In the genomic region with DNA sequence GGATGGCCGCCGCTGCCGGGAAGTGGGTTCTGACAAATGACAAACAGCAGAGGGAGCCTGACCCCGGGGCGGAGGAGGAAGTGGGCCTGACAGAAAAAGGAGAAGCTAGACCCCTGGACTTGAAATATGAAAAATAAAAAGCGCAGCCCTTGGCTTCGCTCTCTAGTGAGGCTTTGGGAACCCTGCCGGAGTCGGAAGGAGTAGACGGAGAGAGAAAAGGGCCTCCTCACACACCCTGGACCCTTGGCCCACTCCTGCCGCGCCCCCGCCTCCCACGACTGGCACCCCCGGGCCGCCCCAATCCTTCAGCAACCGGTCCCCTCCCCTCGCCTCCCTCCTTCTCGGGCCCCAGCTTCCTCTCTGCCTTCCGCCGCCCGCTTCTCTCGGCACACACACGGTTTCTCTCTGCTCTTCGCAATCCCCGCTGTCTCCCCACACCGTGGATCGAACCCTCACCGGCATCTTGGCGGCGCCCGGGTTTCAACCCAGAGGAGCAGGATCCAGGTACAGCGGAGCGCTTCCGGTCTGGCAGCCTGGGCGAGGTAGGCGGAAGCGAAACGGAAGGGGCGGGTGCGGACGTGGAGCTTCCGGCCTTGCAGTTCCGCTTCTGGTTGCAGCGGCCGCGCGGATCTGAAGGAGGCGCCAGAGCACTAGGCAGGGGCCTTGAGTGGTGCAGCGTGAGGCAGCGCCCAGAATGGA, we compare ENCODE assay signal across 8 cellular contexts.
DNase-seq lines count a peak whose midpoint lies in the region; ATAC-seq and TF ChIP-seq lines count a peak whose summit lies in the region.

A gene (minus strand): TSS at position 539 of the 699 bp plus-strand sequence. CDS start 77 bp downstream, at position 462.

- H3K27ac ChIP-seq in 22Rv1: peak within 1 kb of the TSS; percentile 86

- peak; percentile 97 for TF ChIP-seq CTCF in 22Rv1 (IDR thresholded peaks at IDR 0.05)
- TF ChIP-seq CTCF in astrocyte of the spinal cord (IDR thresholded peaks at IDR 0.05; ENCODE audit: low read depth, low read length): peak; percentile 95
- peak; percentile 87 for TF ChIP-seq CTCF in retinal pigment epithelial cell (conservative IDR thresholded peaks at IDR 0.05; ENCODE audit: low read depth, low read length)

- in situ Hi-C loops in astrocyte of the spinal cord (cut with HindIII; ENCODE audit: low sequenced_read_pairs): no loop called here

- DNase-seq in NCI-H2081 (lab: John Stamatoyannopoulos, UW): peak; percentile 96
- DNase-seq in T1000 (lab: John Stamatoyannopoulos, UW): peak; percentile 71
- peak; percentile 93 for DNase-seq in astrocyte of the spinal cord (ENCODE audit: low read depth, low spot score)
- peak; percentile 89 to 94 for DNase-seq in hippocampal formation (lab: John Stamatoyannopoulos, UW)
- DNase-seq in retinal pigment epithelial cell (ENCODE audit: low read depth): peak; percentile 70

- H3K4me3 ChIP-seq in astrocyte of the spinal cord (ENCODE audit: low read depth, low read length) (peak within 1 kb of the TSS; percentile 76), retinal pigment epithelial cell (ENCODE audit: low read length) (peak within 1 kb of the TSS; percentile 93)

- ATAC-seq in GM18511 (IDR thresholded peaks at IDR 0.05; ENCODE audit: unreplicated experiment) (peak; percentile 93), HG03039 (IDR thresholded peaks at IDR 0.05; ENCODE audit: unreplicated experiment) (peak; percentile 90)

Comparison
In these comparisons a context has a peak if more than half of its experiments do, and no peak if none do; other contexts are left out.
1. Peak in every context shown above with its lines: DNase-seq, ATAC-seq, H3K4me3 ChIP-seq and H3K27ac ChIP-seq.